ENCODE assay signal across 21 cellular contexts in the genomic region with DNA sequence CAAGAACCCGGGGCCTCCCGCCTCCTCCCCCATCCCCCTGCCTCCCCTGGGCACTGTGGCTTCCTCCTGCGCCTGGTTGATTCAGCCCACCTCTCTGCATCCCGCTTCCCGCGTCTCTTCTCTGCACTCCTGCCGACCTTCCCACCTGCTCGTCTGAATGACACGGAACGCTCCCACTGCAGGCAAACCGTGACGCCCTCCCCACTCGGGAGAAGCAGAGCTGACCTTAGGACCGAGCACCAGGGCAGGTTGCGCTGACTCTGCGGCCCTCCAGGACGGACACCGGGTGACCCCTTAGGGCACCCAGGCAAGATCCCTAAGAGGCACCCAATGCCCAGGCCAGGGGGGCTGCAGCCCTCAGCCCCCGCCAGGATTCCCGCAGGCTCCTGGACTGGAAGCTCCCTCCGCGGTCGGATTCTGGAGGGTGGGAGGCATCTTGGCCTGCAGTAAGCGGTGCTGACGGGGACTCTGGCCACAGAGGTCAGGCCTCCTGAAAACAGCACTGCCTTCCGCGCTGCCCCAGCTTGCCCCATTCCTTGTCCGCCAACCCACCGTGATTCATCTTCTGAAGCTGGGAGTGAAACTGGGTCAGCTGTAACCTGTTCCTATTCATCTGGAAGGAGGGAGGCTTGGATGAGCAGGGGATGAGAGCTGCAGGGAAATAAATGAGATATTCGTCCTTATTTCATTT. TPM values are rescaled to one million over a fixed set of nuclear protein-coding genes. Genes with fewer than 3 reads are reported as not detected.
A peak's percentile ranks its signal among the peaks of the same experiment; 100 is the strongest.
DNase-seq lines count a peak whose midpoint lies in the region; ATAC-seq and TF ChIP-seq lines count a peak whose summit lies in the region.
"Had no signal": no experiment of that assay in that cellular context is flagged by ENCODE, and none has a peak within 500 bp of the region (broad histone marks: within the 10 kb centered on the region; RNA-seq: fewer than 3 reads in every experiment).

No MANE protein-coding gene starts in this region.

- intact Hi-C loops in sciatic nerve (cut with DNase I), result no loop called here

- H3K27ac ChIP-seq in foreskin keratinocyte, result peak overlapping the region; percentile 32
- H3K27ac ChIP-seq: body of pancreas, gastrocnemius medialis, right atrium auricular region, upper lobe of left lung had no signal

- H3K4me1 ChIP-seq in foreskin keratinocyte, result peaks cover 14% of the 10 kb centered on the region
- H3K4me1 ChIP-seq: right atrium auricular region, upper lobe of left lung had no signal

- ATAC-seq in foreskin keratinocyte (peak; percentile 85), sciatic nerve (peak; percentile 43), HG03521 (IDR thresholded peaks at IDR 0.05; ENCODE audit: unreplicated experiment) (no peak), HG03196 (IDR thresholded peaks at IDR 0.05; ENCODE audit: unreplicated experiment) (no peak)
- ATAC-seq: body of pancreas, gastrocnemius medialis, T-helper 17 cell had no signal

- no peak for TF ChIP-seq CTCF in foreskin keratinocyte (conservative IDR thresholded peaks at IDR 0.05)

- H3K27me3 ChIP-seq in foreskin keratinocyte, result no peaks in the 10 kb centered on the region
- H3K27me3 ChIP-seq: body of pancreas, gastrocnemius medialis, right atrium auricular region, upper lobe of left lung had no signal

- DNase-seq in DMS53 (lab: John Stamatoyannopoulos, UW), result peak; percentile 86
- peak; percentile 92 for DNase-seq in amniotic epithelial cell (ENCODE audit: low read depth)
- peak; percentile 66 to 78 for DNase-seq in foreskin keratinocyte
- DNase-seq in sciatic nerve (ENCODE audit: low spot score), result no peak
- DNase-seq in AG08395 (ENCODE audit: low spot score), result no peak
- DNase-seq in GM03348 (ENCODE audit: low spot score), result no peak
- DNase-seq: activated CD4-positive, alpha-beta T cell treated with anti-CD3 and anti-CD28 coated beads for 1 hour; activated naive CD4-positive, alpha-beta T cell treated with anti-CD3 and anti-CD28 coated beads, Interleukin-2, amount 50 U/mL, for 16 hours; gastrocnemius medialis; Kasumi-1; NCI-H1436; NCI-H446; nephron progenitor cell; SHP77 treated with DMSO at 0.1 percent for 48 hours; stimulated activated CD8-positive, alpha-beta memory T cell treated with anti-CD3 and anti-CD28 coated beads, Interleukin-4, amount 100 ng/mL, for 48 hours; T-helper 17 cell had no signal

RNA-seq across cellular contexts. Expression of gene CALML3, which starts 1.0 kb away (rescaled TPM):
- total RNA-seq in foreskin keratinocyte (2.7 and 4.7 TPM in 2 replicates), sciatic nerve (not detected)
- polyA plus RNA-seq in foreskin keratinocyte, result 4.5 and 8.0 TPM in 2 replicates
- total RNA-seq: body of pancreas, gastrocnemius medialis, right atrium auricular region, T-helper 17 cell, upper lobe of left lung had no signal

RNA-seq across cellular contexts. Expression of gene CALML5, which starts 26.4 kb away (rescaled TPM):
- 2.4 and 65.7 TPM in 2 replicates for total RNA-seq in foreskin keratinocyte
- 2.1 and 104 TPM in 2 replicates for polyA plus RNA-seq in foreskin keratinocyte
- not detected for total RNA-seq in sciatic nerve
- total RNA-seq: body of pancreas, gastrocnemius medialis, right atrium auricular region, T-helper 17 cell, upper lobe of left lung had no signal

Comparison
In these comparisons a context has a peak if more than half of its experiments do, and no peak if none do; other contexts are left out.
1. DNase-seq: peak in DMS53 (single experiment), amniotic epithelial cell (single experiment) and foreskin keratinocyte (2 of 2); none in sciatic nerve (single experiment), AG08395 (single experiment) and GM03348 (single experiment).
2. ATAC-seq: peak in foreskin keratinocyte (single experiment) and sciatic nerve (single experiment); none in HG03521 (single experiment) and HG03196 (single experiment).